17 cellular contexts compared by ENCODE assay signal in the genomic region with DNA sequence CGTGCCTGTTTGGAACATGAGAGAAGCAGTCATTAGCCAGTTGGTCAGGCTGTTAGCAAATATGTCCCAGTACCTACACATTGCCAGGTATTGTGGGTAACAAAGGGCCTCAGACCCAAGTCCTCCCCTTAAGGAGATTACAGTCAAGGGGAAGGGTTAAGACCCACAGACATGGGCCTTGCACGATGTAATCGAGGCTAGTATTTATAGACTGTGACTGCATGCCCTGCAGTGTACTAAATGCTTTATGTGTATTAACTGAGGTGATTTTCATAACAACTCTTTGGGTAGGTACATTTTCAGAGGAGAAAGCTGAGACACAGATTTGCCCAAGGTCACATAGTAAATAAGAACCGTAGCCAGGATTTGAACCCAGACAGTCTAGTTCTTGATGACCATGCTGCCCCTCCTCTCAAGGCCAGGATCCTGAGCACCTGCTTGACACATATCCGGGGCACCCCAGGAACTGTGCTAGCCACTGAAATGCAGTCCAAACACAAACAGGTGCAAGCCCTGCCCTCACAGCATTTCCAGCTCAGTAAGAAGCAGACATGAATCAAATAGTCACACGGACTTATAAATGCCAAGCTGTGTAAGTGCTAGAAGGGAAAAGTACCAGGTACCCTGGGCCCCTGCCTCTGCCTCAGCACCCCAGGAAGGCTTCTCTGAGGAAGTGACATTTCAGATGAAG. TPM values are rescaled to one million over a fixed set of nuclear protein-coding genes. Genes with fewer than 3 reads are reported as not detected.
A peak's percentile ranks its signal among the peaks of the same experiment; 100 is the strongest.
DNase-seq lines count a peak whose midpoint lies in the region; ATAC-seq lines count a peak whose summit lies in the region.
"Had no signal": no experiment of that assay in that cellular context is flagged by ENCODE, and none has a peak within 500 bp of the region (broad histone marks: within the 10 kb centered on the region; RNA-seq: fewer than 3 reads in every experiment).

No MANE protein-coding gene starts in this region.

- no peak for ATAC-seq in GM21423 (IDR thresholded peaks at IDR 0.05; ENCODE audit: unreplicated experiment)
- no peak for ATAC-seq in GM19035 (IDR thresholded peaks at IDR 0.05; ENCODE audit: unreplicated experiment)
- ATAC-seq: CD8-positive, alpha-beta T cell; GM12878; HepG2 had no signal

- DNase-seq in NCI-H2107 treated with DMSO at 0.1 percent for 48 hours (lab: John Stamatoyannopoulos, UW; ENCODE audit: unreplicated experiment) (peak; percentile 9), NCI-H2107 (lab: John Stamatoyannopoulos, UW) (no peak), COLO668 (lab: John Stamatoyannopoulos, UW; ENCODE audit: unreplicated experiment) (peak; percentile 16), NCI-H774 (lab: John Stamatoyannopoulos, UW) (peak; percentile 43), myocyte (ENCODE audit: low read depth) (peak; percentile 92), NCI-H526 (lab: John Stamatoyannopoulos, UW) (no peak)
- DNase-seq: 8988T; CD8-positive, alpha-beta T cell; DND-41; GDM1; NCI-H1092 treated with DMSO at 0.1 percent for 48 hours; NCI-H1694 treated with DMSO at 0.1 percent for 48 hours; SW 1271 had no signal

RNA-seq across cellular contexts. Expression of gene GRPEL2, which starts 32.0 kb away (rescaled TPM):
- total RNA-seq in myocyte: 12.8 and 14.3 TPM in 2 replicates
- 6.0 TPM for polyA plus RNA-seq in myocyte (2012)

RNA-seq across cellular contexts. Expression of gene AFAP1L1, which starts 41.6 kb away (rescaled TPM):
- 136 and 239 TPM in 2 replicates for total RNA-seq in myocyte
- polyA plus RNA-seq in myocyte (2012): 44.8 TPM
- total RNA-seq: GM12878 had no signal

RNA-seq across cellular contexts. Expression of gene PCYOX1L, which starts 44.5 kb away (rescaled TPM):
- total RNA-seq in myocyte: 8.1 and 10.5 TPM in 2 replicates
- 9.3 TPM for polyA plus RNA-seq in myocyte (2012)

Comparison
In these comparisons a context has a peak if more than half of its experiments do, and no peak if none do; other contexts are left out.
1. DNase-seq: peak in NCI-H2107 treated with DMSO at 0.1 percent for 48 hours (single experiment), COLO668 (single experiment), NCI-H774 (single experiment) and myocyte (single experiment); none in NCI-H2107 (single experiment) and NCI-H526 (0 of 2).